In the genomic region with DNA sequence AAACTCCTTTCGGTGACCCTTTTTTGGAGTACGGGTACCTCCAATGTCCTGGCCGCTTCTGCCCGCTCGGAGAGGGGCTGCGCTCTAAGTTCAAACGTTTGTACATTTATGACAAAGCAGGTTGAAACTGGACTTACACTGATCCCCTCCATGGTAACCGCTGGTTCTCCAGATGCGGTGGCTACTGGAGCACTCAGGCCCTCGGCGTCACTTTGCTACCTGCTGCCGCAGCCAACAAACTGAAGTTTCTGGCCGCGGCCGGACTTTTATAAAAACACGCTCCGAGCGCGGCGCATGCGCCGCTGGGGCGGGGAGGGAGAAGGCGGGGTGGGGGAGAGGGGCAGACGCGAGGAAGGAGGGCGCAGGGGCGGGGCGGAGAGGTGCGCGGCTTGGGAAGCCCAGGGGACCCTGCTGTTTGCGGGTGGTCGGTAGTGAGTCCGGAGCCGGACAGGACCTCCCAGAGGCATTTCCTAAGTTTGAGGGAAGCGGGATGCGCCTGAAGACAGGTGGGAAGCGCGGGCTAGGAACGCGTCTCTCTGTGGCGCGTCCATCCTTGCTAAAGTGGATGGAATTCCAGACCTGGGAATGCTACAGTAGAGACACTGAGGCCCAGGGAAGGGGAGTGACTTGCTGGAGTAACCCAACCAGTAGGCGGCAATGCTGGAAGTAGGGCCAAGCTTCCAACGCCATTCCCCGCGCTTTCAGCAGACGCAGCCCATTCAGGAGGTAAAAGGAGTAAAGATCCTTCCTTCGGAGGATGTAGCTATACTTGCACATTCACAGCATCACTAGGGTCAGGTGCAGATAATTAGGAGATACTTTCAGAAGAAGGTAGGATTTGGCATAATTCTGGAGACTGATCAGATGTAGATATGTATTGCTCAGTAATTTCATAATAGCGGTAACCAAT, we compare ENCODE assay signal across 8 cellular contexts. TPM values are rescaled to one million over a fixed set of nuclear protein-coding genes. Genes with fewer than 3 reads are reported as not detected.
DNase-seq lines count a peak whose midpoint lies in the region; ATAC-seq and TF ChIP-seq lines count a peak whose summit lies in the region.

Gene CXCR4 (minus strand): TSS at position 241 of the 910 bp plus-strand sequence. CDS start 89 bp downstream, at position 152.

- intact Hi-C loops in dorsolateral prefrontal cortex (cut with DNase I), result loop anchor here (5.0 to 10.0 kb wide), 5 partner anchors 64 to 259 kb away; partner anchors contain the start of gene DARS1 (in 1 of the 2)

- H3K27ac ChIP-seq in dorsolateral prefrontal cortex, result peak within 1 kb of the TSS in 31 of 59 donors; percentile 5 to 85 (median 39)

- no peaks in the 10 kb centered on the region for H3K36me3 ChIP-seq in ES-I3 (ENCODE audit: insufficient read depth, low read length)

- no peaks in the 10 kb centered on the region for H3K9me3 Mint-ChIP-seq in memory B cell

- peaks cover 0 to 44% (median 4%) of the 10 kb centered on the region in 45 donors for H3K27me3 ChIP-seq in dorsolateral prefrontal cortex

- peak within 1 kb of the TSS; percentile 42 to 77 (median 66) for H3K4me3 ChIP-seq in dorsolateral prefrontal cortex

- no peaks in the 10 kb centered on the region for H3K27me3 Mint-ChIP-seq in memory B cell

- peak within 1 kb of the TSS; percentile 100 for H3K27ac Mint-ChIP-seq in memory B cell

- peak within 1 kb of the TSS; percentile 67 for H3K9ac ChIP-seq in ES-I3 (ENCODE audit: low read depth, low read length)

- peaks cover 39% of the 10 kb centered on the region for H3K4me1 Mint-ChIP-seq in memory B cell

- ATAC-seq in HG02885 (IDR thresholded peaks at IDR 0.05; ENCODE audit: poor library complexity, unreplicated experiment) (peak; percentile 38), memory B cell (ENCODE audit: low read depth) (peak; percentile 37)

- H3K36me3 Mint-ChIP-seq in memory B cell, result peaks cover 26% of the 10 kb centered on the region

- H3K4me3 Mint-ChIP-seq in memory B cell, result peak within 1 kb of the TSS; percentile 95

- TF ChIP-seq CTCF in dorsolateral prefrontal cortex (IDR thresholded peaks at IDR 0.05 in 54 of 56, conservative IDR thresholded peaks at IDR 0.05 in 2 of 56; ENCODE audit: low read depth in 1 of 56, partially characterized antibody in 56 of 56), result peak in 37 of 56 donors; percentile 11 to 42 (median 26)

- DNase-seq in NCI-H345 (lab: John Stamatoyannopoulos, UW) (peak; percentile 93), dorsolateral prefrontal cortex (peak in 6 of 10 donors; percentile 39 to 66 (median 60)), memory B cell (ENCODE audit: low spot score in 2 of 2) (peak; percentile 98 to 99), RKO (ENCODE audit: low spot score) (no peak)
- DNase-seq in activated CD4-positive, alpha-beta T cell treated with anti-CD3 and anti-CD28 coated beads, Interleukin-2, amount 50 U/mL, for 1 hour, result peak; percentile 95
- DNase-seq in stimulated activated CD8-positive, alpha-beta memory T cell treated with anti-CD3 and anti-CD28 coated beads, Interleukin-12 subunit alpha, Interleukin-12 subunit beta, amount 100 ng/mL, for 1 hour (ENCODE audit: low read depth), result peak; percentile 92

- H3K9me3 ChIP-seq in ES-I3 (ENCODE audit: control insufficient read depth, insufficient read depth, low read length), result no peaks in the 10 kb centered on the region

- H3K4me1 ChIP-seq in ES-I3 (ENCODE audit: insufficient read depth, low read length), result peaks cover 11% of the 10 kb centered on the region; the same call in 1 of the 2 replicates

RNA-seq across cellular contexts. Expression of gene CXCR4, which starts in this region (rescaled TPM):
- 10 to 100 TPM in 30 of 120 experiments, 1 to 10 TPM in 90; 1.3 to 40.8 (median 6.2) TPM for total RNA-seq in dorsolateral prefrontal cortex
